38 cellular contexts compared by ENCODE assay signal in the genomic region with DNA sequence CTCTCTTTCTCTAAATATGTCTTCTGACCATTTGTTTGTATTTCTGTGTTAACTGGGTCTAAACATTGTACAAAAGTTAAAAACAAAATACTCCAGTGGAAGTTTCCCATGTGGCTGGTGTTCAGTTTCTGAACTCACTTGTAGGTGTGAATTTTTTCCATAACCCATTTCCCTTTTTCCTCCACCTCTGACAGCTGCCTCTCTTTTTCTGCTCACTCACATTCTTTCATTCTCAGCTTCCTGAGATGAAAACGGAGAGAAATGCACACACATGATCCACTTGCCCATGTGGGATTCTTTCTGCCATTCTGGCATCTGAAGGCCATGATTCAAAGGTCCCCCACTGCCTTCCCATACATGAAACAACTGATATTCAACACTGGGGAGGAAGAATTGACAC. TPM values are rescaled to one million over a fixed set of nuclear protein-coding genes. Genes with fewer than 3 reads are reported as not detected.
"Had no signal": no experiment of that assay in that cellular context is flagged by ENCODE, and none has a peak within 500 bp of the region (broad histone marks: within the 10 kb centered on the region; RNA-seq: fewer than 3 reads in every experiment).

No MANE protein-coding gene starts in this region.

- DNase-seq: Karpas-422, Kasumi-1, MG63, MM.1S, MV-4-11, NCI-H1048, NCI-H1092, NCI-H1092 treated with DMSO at 0.1 percent for 48 hours, NCI-H1105, NCI-H1105 treated with DMSO at 0.1 percent for 48 hours, NCI-H1417, NCI-H1417 treated with DMSO at 0.1 percent for 48 hours, NCI-H1436, NCI-H1436 treated with DMSO at 0.1 percent for 48 hours, NCI-H146, NCI-H1694, NCI-H1694 treated with DMSO at 0.1 percent for 48 hours, NCI-H187, NCI-H187 treated with DMSO at 0.1 percent for 48 hours, NCI-H1930, NCI-H2029, NCI-H2029 treated with DMSO at 0.1 percent for 48 hours, NCI-H2081, NCI-H2081 treated with DMSO at 0.1 percent for 48 hours, NCI-H2107, NCI-H2171, NCI-H2171 treated with DMSO at 0.1 percent for 48 hours, NCI-H2227 treated with DMSO at 0.1 percent for 48 hours, NCI-H226, NCI-H345, NCI-H446, NCI-H446 treated with DMSO at 0.1 percent for 48 hours, NCI-H510A, NCI-H510A treated with DMSO at 0.1 percent for 48 hours had no signal

- H3K4me3 ChIP-seq: MG63 had no signal

- H3K36me3 ChIP-seq: MG63 had no signal

- H3K9me3 ChIP-seq: MG63 had no signal

RNA-seq across cellular contexts. Expression of a gene that starts 41.1 kb away (rescaled TPM):
- total RNA-seq: LHCN-M2, M059J, MCF 10A, NCI-H460 had no signal
